Comparison of ENCODE assay signal across 11 cellular contexts in the genomic region with DNA sequence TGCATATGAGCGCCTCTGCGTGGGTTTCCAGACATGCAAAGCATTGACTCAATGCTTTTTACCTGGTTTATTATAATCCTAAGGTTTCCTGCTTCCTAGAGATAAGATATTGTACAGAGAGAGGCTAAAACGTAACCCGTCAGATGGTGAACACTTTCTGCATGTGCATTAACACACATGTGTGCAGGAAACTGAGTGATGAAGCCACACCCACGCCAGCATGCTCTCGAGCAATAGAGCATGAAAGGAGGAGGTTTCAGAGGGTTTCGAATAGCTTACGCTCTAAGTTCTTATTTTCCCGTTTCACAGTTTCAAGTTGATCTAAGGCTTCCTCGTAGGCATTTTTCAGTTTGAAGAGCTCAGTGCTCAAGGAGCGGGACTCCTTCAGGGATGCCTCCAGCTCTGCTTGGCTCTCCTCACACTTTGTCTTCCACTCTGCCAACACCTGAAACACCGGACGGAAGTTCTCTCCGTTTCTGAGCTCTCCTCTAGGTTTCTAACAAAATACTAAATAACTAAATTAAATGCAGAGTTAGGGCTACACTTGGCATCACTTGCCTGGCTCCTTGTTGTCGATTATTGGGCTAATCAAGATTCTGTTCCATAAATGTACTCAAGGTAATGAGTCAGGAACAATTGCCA. TPM values are rescaled to one million over a fixed set of nuclear protein-coding genes. Genes with fewer than 3 reads are reported as not detected.
DNase-seq lines count a peak whose midpoint lies in the region; ATAC-seq and TF ChIP-seq lines count a peak whose summit lies in the region.
"Had no signal": no experiment of that assay in that cellular context is flagged by ENCODE, and none has a peak within 500 bp of the region (broad histone marks: within the 10 kb centered on the region; RNA-seq: fewer than 3 reads in every experiment).

No MANE protein-coding gene starts in this region.

- ATAC-seq in activated T-cell treated with anti-CD3 and anti-CD28 coated beads, Interleukin-2, amount 50 U/mL, for 4 hours, result peak; percentile 14 to 51
- ATAC-seq in GM21717 (IDR thresholded peaks at IDR 0.05; ENCODE audit: unreplicated experiment) (peak; percentile 94), HG03175 (IDR thresholded peaks at IDR 0.05; ENCODE audit: unreplicated experiment) (peak; percentile 91)
- no peak for ATAC-seq in CD8-positive, alpha-beta T cell

- H3K4me1 Mint-ChIP-seq in activated T-cell treated with anti-CD3 and anti-CD28 coated beads, Interleukin-2, amount 50 U/mL, for 4 hours (ENCODE audit: low read depth), result peaks cover 7% of the 10 kb centered on the region
- no peaks in the 10 kb centered on the region for H3K4me1 Mint-ChIP-seq in CD8-positive, alpha-beta T cell (ENCODE audit: low read depth)

- POLR2A ChIA-PET in CD8-positive, alpha-beta T cell (lab: Charles Lee), result no interaction called here

- H3K4me3 ChIP-seq in spleen, result no peak overlapping the region
- H3K4me3 ChIP-seq in CD8-positive, alpha-beta T cell (ENCODE audit: low read depth, low read length), result no peak overlapping the region

- no peak overlapping the region for H3K27ac Mint-ChIP-seq in CD8-positive, alpha-beta T cell

- TF ChIP-seq CTCF in spleen (IDR thresholded peaks at IDR 0.05 in 8 of 11, conservative IDR thresholded peaks at IDR 0.05 in 3 of 11), result no peak
- TF ChIP-seq CTCF in CD8-positive, alpha-beta T cell (IDR thresholded peaks at IDR 0.05), result no peak

- no peaks in the 10 kb centered on the region for H3K27me3 Mint-ChIP-seq in activated T-cell treated with anti-CD3 and anti-CD28 coated beads, Interleukin-2, amount 50 U/mL, for 4 hours (ENCODE audit: low read depth)
- no peaks in the 10 kb centered on the region for H3K27me3 Mint-ChIP-seq in CD8-positive, alpha-beta T cell (ENCODE audit: low read depth)

- intact Hi-C loops in spleen (cut with DNase I; ENCODE audit: low total_unique reads), result no loop called here
- intact Hi-C loops in CD8-positive, alpha-beta T cell (cut with DNase I, micrococcal nuclease), result no loop called here

- TF ChIP-seq POLR2A in spleen (IDR thresholded peaks at IDR 0.05), result no peak

- CTCF ChIA-PET in CD8-positive, alpha-beta T cell (lab: Charles Lee), result interaction anchor here (1.3 to 9.6 kb wide), 4 partner anchors 12 to 211 kb away, joined by 3 to 121 read pairs (median 31); no protein-coding TSS in a partner anchor

- 72 to 79% (median 75%) methylated on average over 15 of the region's 15 CpGs for WGBS in spleen, 5 donors

- peaks cover 0 to 12% (median 0%) of the 10 kb centered on the region in 6 donors for H3K4me1 ChIP-seq in spleen
- no peaks in the 10 kb centered on the region for H3K4me1 ChIP-seq in CD8-positive, alpha-beta T cell (ENCODE audit: insufficient read depth, low read length)

- no peaks in the 10 kb centered on the region for H3K27me3 ChIP-seq in spleen (replicated peaks in 1 of 7)
- H3K27me3 ChIP-seq in CD8-positive, alpha-beta T cell (ENCODE audit: insufficient read depth, low read length), result no peaks in the 10 kb centered on the region

- H3K27ac ChIP-seq in spleen, result no peak overlapping the region
- H3K27ac ChIP-seq in CD8-positive, alpha-beta T cell (ENCODE audit: low read depth, low read length), result no peak overlapping the region

- no peak for DNase-seq in activated T-cell treated with anti-CD3 and anti-CD28 coated beads, Interleukin-2, amount 50 U/mL, for 4 hours
- DNase-seq in activated T-cell treated with anti-CD3 and anti-CD28 coated beads, Interleukin-2, amount 50 U/mL, for 48 hours, result no peak
- DNase-seq in spleen, result peak; percentile 82
- DNase-seq in hypothalamus (lab: John Stamatoyannopoulos, UW), result no peak
- DNase-seq in NCI-H2107 (lab: John Stamatoyannopoulos, UW), result no peak
- no peak for DNase-seq in CD8-positive, alpha-beta T cell
- DNase-seq: activated CD8-positive, alpha-beta memory T cell treated with anti-CD3 and anti-CD28 coated beads, Interleukin-2, amount 50 U/mL, for 4 hours; NCI-H345; SK-N-SH had no signal

- peaks cover 0 to 73% (median 13%) of the 10 kb centered on the region in 6 donors for H3K36me3 ChIP-seq in spleen
- peaks cover 12% of the 10 kb centered on the region for H3K36me3 ChIP-seq in CD8-positive, alpha-beta T cell (ENCODE audit: insufficient read depth, low read length)

- no peak overlapping the region for H3K4me3 Mint-ChIP-seq in activated T-cell treated with anti-CD3 and anti-CD28 coated beads, Interleukin-2, amount 50 U/mL, for 4 hours
- H3K4me3 Mint-ChIP-seq in CD8-positive, alpha-beta T cell, result no peak overlapping the region

- no peaks in the 10 kb centered on the region for H3K9me3 ChIP-seq in spleen
- no peaks in the 10 kb centered on the region for H3K9me3 ChIP-seq in CD8-positive, alpha-beta T cell (ENCODE audit: low read length)
- H3K9me3 ChIP-seq: SK-N-SH had no signal

- peaks cover 35% of the 10 kb centered on the region for H3K36me3 Mint-ChIP-seq in activated T-cell treated with anti-CD3 and anti-CD28 coated beads, Interleukin-2, amount 50 U/mL, for 4 hours (ENCODE audit: insufficient read depth)
- H3K36me3 Mint-ChIP-seq in CD8-positive, alpha-beta T cell, result peaks cover 67% of the 10 kb centered on the region

- H3K9me3 Mint-ChIP-seq in activated T-cell treated with anti-CD3 and anti-CD28 coated beads, Interleukin-2, amount 50 U/mL, for 4 hours, result no peaks in the 10 kb centered on the region
- H3K9me3 Mint-ChIP-seq in CD8-positive, alpha-beta T cell, result no peaks in the 10 kb centered on the region

RNA-seq across cellular contexts. Expression of a gene that starts 23.2 kb away (rescaled TPM):
- 1 to 10 TPM; 3.2 to 5.1 (median 4.1) TPM for total RNA-seq in activated T-cell treated with anti-CD3 and anti-CD28 coated beads, Interleukin-2, amount 50 U/mL, for 4 hours
- 1 to 10 TPM; 2.2 to 6.0 (median 3.1) TPM for total RNA-seq in spleen
- 1 to 10 TPM; 4.9 to 9.0 (median 8.0) TPM for polyA plus RNA-seq in spleen
- total RNA-seq in CD8-positive, alpha-beta T cell, result 1 to 10 TPM; 2.5 to 3.2 TPM
